Comparison of ENCODE assay signal across 1 cellular context in genomic region chr2:27723372-27724144, GRCh38.
TF ChIP-seq lines count a peak whose summit lies in the region.

No MANE protein-coding gene starts in this region.

TF ChIP-seq in HepG2, 621 proteins besides CTCF, POLR2A, EP300 and RAD21 (continued from another document and continues in another):
- TF ChIP-seq ZBTB33 (CRISPR knock-in tag; IDR thresholded peaks at IDR 0.05) (no peak), RARA (CRISPR knock-in tag; IDR thresholded peaks at IDR 0.05) (0 out of 2 replicates have a peak, but pooled peaks have one; percentile 18), BORCS8-MEF2B (CRISPR knock-in tag; IDR thresholded peaks at IDR 0.05) (peak; percentile 41; the same call in 1 of the 2 replicates), ZNF619 (CRISPR knock-in tag; IDR thresholded peaks at IDR 0.05) (peak; percentile 81; the same call in 1 of the 2 replicates), ZFX (CRISPR knock-in tag; IDR thresholded peaks at IDR 0.05; ENCODE audit: low read depth) (peak; percentile 31; the same call in 1 of the 2 replicates), XRCC5 (optimal IDR thresholded peaks at IDR 0.05; ENCODE audit: low read length) (peak; percentile 75), NFYC (CRISPR knock-in tag; IDR thresholded peaks at IDR 0.05) (no peak), ZBTB4 (CRISPR knock-in tag; IDR thresholded peaks at IDR 0.05; ENCODE audit: borderline replicate concordance) (no peak), ZNF670 (CRISPR knock-in tag; IDR thresholded peaks at IDR 0.05; ENCODE audit: borderline replicate concordance) (no peak), ZNF121 (CRISPR knock-in tag; IDR thresholded peaks at IDR 0.05) (peak; percentile 32; the same call in 1 of the 2 replicates), PBX2 (CRISPR knock-in tag; IDR thresholded peaks at IDR 0.05) (no peak), ZNF800 (CRISPR knock-in tag; IDR thresholded peaks at IDR 0.05) (peak; percentile 44; the same call in 1 of the 2 replicates), ZNF883 (CRISPR knock-in tag; IDR thresholded peaks at IDR 0.05; ENCODE audit: not compliant biosample characterization) (peak; percentile 58), CEBPG (CRISPR knock-in tag; IDR thresholded peaks at IDR 0.05) (0 out of 2 replicates have a peak, but pooled peaks have one; percentile 26), BRD4 (CRISPR knock-in tag; IDR thresholded peaks at IDR 0.05) (peak; percentile 71; the same call in 1 of the 2 replicates), CHD4 (IDR thresholded peaks at IDR 0.05; ENCODE audit: borderline replicate concordance, low read length) (no peak), SALL2 (CRISPR knock-in tag; IDR thresholded peaks at IDR 0.05) (0 out of 2 replicates have a peak, but pooled peaks have one; percentile 46), DNMT1 (CRISPR knock-in tag; IDR thresholded peaks at IDR 0.05) (no peak), CCDC6 (CRISPR knock-in tag; IDR thresholded peaks at IDR 0.05) (0 out of 2 replicates have a peak, but pooled peaks have one; percentile 17), RNF2 (conservative IDR thresholded peaks at IDR 0.05; ENCODE audit: low read depth) (no peak), ZNF280B (CRISPR knock-in tag; IDR thresholded peaks at IDR 0.05; ENCODE audit: borderline replicate concordance) (0 out of 2 replicates have a peak, but pooled peaks have one; percentile 35), SNAPC4 (CRISPR knock-in tag; IDR thresholded peaks at IDR 0.05) (0 out of 2 replicates have a peak, but pooled peaks have one; percentile 31), ZNF124 (CRISPR knock-in tag; IDR thresholded peaks at IDR 0.05) (0 out of 2 replicates have a peak, but pooled peaks have one; percentile 54), ZNF432 (CRISPR knock-in tag; IDR thresholded peaks at IDR 0.05; ENCODE audit: borderline replicate concordance) (no peak), ZNF709 (CRISPR knock-in tag; IDR thresholded peaks at IDR 0.05) (peak; percentile 73; the same call in 1 of the 2 replicates), TBX2 (CRISPR knock-in tag; IDR thresholded peaks at IDR 0.05; ENCODE audit: borderline replicate concordance) (0 out of 2 replicates have a peak, but pooled peaks have one; percentile 7), MEIS2 (CRISPR knock-in tag; IDR thresholded peaks at IDR 0.05) (peak; percentile 76; the same call in 1 of the 2 replicates), ZNF205 (CRISPR knock-in tag; IDR thresholded peaks at IDR 0.05) (peak; percentile 55; the same call in 1 of the 2 replicates), STAG1 (CRISPR knock-in tag; IDR thresholded peaks at IDR 0.05) (peak; percentile 92), ETS1 (CRISPR knock-in tag; IDR thresholded peaks at IDR 0.05) (no peak), DMAP1 (CRISPR knock-in tag; IDR thresholded peaks at IDR 0.05) (0 out of 2 replicates have a peak, but pooled peaks have one; percentile 15), KDM2A (CRISPR knock-in tag; IDR thresholded peaks at IDR 0.05; ENCODE audit: borderline replicate concordance, low read depth) (peak; percentile 28; the same call in 1 of the 2 replicates), NR2F6 (IDR thresholded peaks at IDR 0.05) (no peak), NR2F6 (CRISPR knock-in tag; IDR thresholded peaks at IDR 0.05) (peak; percentile 9; the same call in 1 of the 2 replicates), NCOA1 (CRISPR knock-in tag; IDR thresholded peaks at IDR 0.05) (no peak), ZBTB20 (CRISPR knock-in tag; IDR thresholded peaks at IDR 0.05; ENCODE audit: borderline replicate concordance, low read depth) (0 out of 2 replicates have a peak, but pooled peaks have one; percentile 8), CERS6 (CRISPR knock-in tag; IDR thresholded peaks at IDR 0.05) (no peak), HES4 (CRISPR knock-in tag; IDR thresholded peaks at IDR 0.05; ENCODE audit: borderline replicate concordance) (0 out of 2 replicates have a peak, but pooled peaks have one; percentile 16), NR3C1 (CRISPR knock-in tag; IDR thresholded peaks at IDR 0.05) (no peak), KDM4B (CRISPR knock-in tag; IDR thresholded peaks at IDR 0.05) (0 out of 2 replicates have a peak, but pooled peaks have one; percentile 53), SMC3 (IDR thresholded peaks at IDR 0.05; ENCODE audit: low read length) (peak; percentile 93), PHF5A (CRISPR knock-in tag; IDR thresholded peaks at IDR 0.05; ENCODE audit: low read depth, unreplicated experiment) (no peak), ZNF446 (CRISPR knock-in tag; IDR thresholded peaks at IDR 0.05) (no peak)
